In the genomic region with DNA sequence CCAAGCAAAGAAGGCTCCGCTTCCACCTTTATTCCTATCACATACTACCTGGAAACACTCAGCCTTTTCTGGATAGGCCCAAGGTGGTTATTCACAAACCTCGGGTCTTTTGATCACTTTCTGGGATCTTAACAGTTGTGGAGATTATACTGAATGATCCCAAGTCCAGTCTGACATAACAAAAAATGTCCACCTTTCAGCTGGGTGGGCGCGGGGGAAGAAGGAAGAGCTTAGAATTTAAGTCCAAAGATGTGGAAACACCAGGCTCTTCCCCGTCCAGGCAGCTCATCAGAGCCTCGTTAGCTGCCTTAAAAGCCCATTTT, we compare ENCODE assay signal across 8 cellular contexts. TPM values are rescaled to one million over a fixed set of nuclear protein-coding genes. Genes with fewer than 3 reads are reported as not detected.
A peak's percentile ranks its signal among the peaks of the same experiment; 100 is the strongest.
DNase-seq lines count a peak whose midpoint lies in the region; ATAC-seq and TF ChIP-seq lines count a peak whose summit lies in the region.

No MANE protein-coding gene starts in this region.

- H3K4me3 ChIP-seq in MG63, result peak overlapping the region; percentile 73

- no peaks in the 10 kb centered on the region for H3K9me3 Mint-ChIP-seq in Calu3 (ENCODE audit: low read depth, unreplicated experiment)
- no peaks in the 10 kb centered on the region for H3K9me3 Mint-ChIP-seq in effector memory CD8-positive, alpha-beta T cell

- peak overlapping the region; percentile 87 for H3K27ac Mint-ChIP-seq in Calu3 (ENCODE audit: unreplicated experiment)
- peak overlapping the region in 1 of 2 donors; percentile 55 for H3K27ac Mint-ChIP-seq in effector memory CD8-positive, alpha-beta T cell

- CTCF ChIA-PET in Calu3 (lab: Charles Lee), result interaction anchor here (0.9 to 1.3 kb wide), 4 partner anchors 283 to 784 kb away, joined by 3 to 7 read pairs (median 4); no protein-coding TSS in a partner anchor

- no peaks in the 10 kb centered on the region for H3K27me3 ChIP-seq in MG63

- peaks cover 24% of the 10 kb centered on the region for H3K4me1 Mint-ChIP-seq in Calu3 (ENCODE audit: low read depth, unreplicated experiment)
- H3K4me1 Mint-ChIP-seq in effector memory CD8-positive, alpha-beta T cell (ENCODE audit: low read depth in 2 of 2), result peaks cover 5 to 7% of the 10 kb centered on the region in 2 donors

- H3K27me3 Mint-ChIP-seq in Calu3 (ENCODE audit: unreplicated experiment), result no peaks in the 10 kb centered on the region
- H3K27me3 Mint-ChIP-seq in effector memory CD8-positive, alpha-beta T cell, result peaks cover 50% of the 10 kb centered on the region in 2 donors

- TF ChIP-seq CTCF in Calu3 (IDR thresholded peaks at IDR 0.05; ENCODE audit: unreplicated experiment) (no peak), omental fat pad (IDR thresholded peaks at IDR 0.05) (no peak)

- DNase-seq in Calu3, result no peak
- DNase-seq in MG63, result no peak
- no peak for DNase-seq in effector memory CD8-positive, alpha-beta T cell
- no peak for DNase-seq in omental fat pad (ENCODE audit: low spot score)
- DNase-seq in NCI-H187 treated with DMSO at 0.1 percent for 48 hours (lab: John Stamatoyannopoulos, UW), result no peak
- DNase-seq in NCI-H1105 treated with DMSO at 0.1 percent for 48 hours (lab: John Stamatoyannopoulos, UW), result no peak
- DNase-seq in NCI-H2029 (lab: John Stamatoyannopoulos, UW), result no peak
- DNase-seq in RPMI8226, result no peak

- no peaks in the 10 kb centered on the region for H3K9me3 ChIP-seq in MG63

- no peaks in the 10 kb centered on the region for H3K36me3 ChIP-seq in MG63

- H3K36me3 Mint-ChIP-seq in Calu3 (ENCODE audit: insufficient read depth, unreplicated experiment), result peaks cover 19% of the 10 kb centered on the region
- peaks cover 6% of the 10 kb centered on the region for H3K36me3 Mint-ChIP-seq in effector memory CD8-positive, alpha-beta T cell (ENCODE audit: insufficient read depth)

- no peak for ATAC-seq in effector memory CD8-positive, alpha-beta T cell (replicated peaks)
- peak; percentile 12 for ATAC-seq in omental fat pad (ENCODE audit: low FRiP score)

- H3K4me3 Mint-ChIP-seq in Calu3 (ENCODE audit: low read depth, unreplicated experiment), result peak overlapping the region; percentile 97
- H3K4me3 Mint-ChIP-seq in effector memory CD8-positive, alpha-beta T cell, result peak overlapping the region; percentile 75 to 81

- intact Hi-C loops in Calu3 (cut with micrococcal nuclease; ENCODE audit: unreplicated experiment), result no loop called here

- BruUV-seq in Calu3 (replicated peaks; lab: Mats Ljungman, UMichigan), result TSS peak; percentile 88

RNA-seq across cellular contexts. Expression of a gene that starts 0.3 kb away (rescaled TPM):
- total RNA-seq in Calu3 (2022) (11.2 and 14.2 TPM in 2 replicates), omental fat pad (1 to 10 TPM in 3 of 4 donors, not detected in 1; 2.6 to 6.7 (median 2.9) TPM)
- total RNA-seq in MG63 (2014; rRNA removed; shearing (Covaris generic); ENCODE audit: low replicate concordance), result 7.6 and 12.6 TPM in 2 replicates

RNA-seq across cellular contexts. Expression of a gene that starts 15.1 kb away (rescaled TPM):
- 2.6 TPM in 2 replicates for total RNA-seq in Calu3 (2022)
- total RNA-seq in MG63 (2014; rRNA removed; shearing (Covaris generic); ENCODE audit: low replicate concordance), result 0.37 and 0.76 TPM in 2 replicates
- under 1 TPM in 1 of 4 donors, not detected in 3; 0.72 TPM for total RNA-seq in omental fat pad
